ENCODE assay signal across 8 cellular contexts in genomic region chr2:55137024-55137958, GRCh38.
A peak's percentile ranks its signal among the peaks of the same experiment; 100 is the strongest.
DNase-seq lines count a peak whose midpoint lies in the region; ATAC-seq and TF ChIP-seq lines count a peak whose summit lies in the region.

No MANE protein-coding gene starts in this region.

- H3K9me3 Mint-ChIP-seq in activated T-helper 2 cell treated with anti-CD3 and anti-CD28 coated beads, Interferon-gamma antibody, Interleukin-2, Interleukin-4, amounts not matched to agents 10 μg/mL and 5 μg/mL and 100 μg/mL, durations not matched to agents 14 hours and 24 hours and 36 hours: no peaks in the 10 kb centered on the region

- no peaks in the 10 kb centered on the region for H3K36me3 ChIP-seq in BLaER1 treated with 17β-estradiol and CSF1 and Interleukin-3, amounts not matched to agents 10 nM and 100 nM
- no peaks in the 10 kb centered on the region for H3K36me3 ChIP-seq in gastroesophageal sphincter

- H3K4me3 ChIP-seq in BLaER1 treated with 17β-estradiol and CSF1 and Interleukin-3, amounts not matched to agents 10 nM and 100 nM: peak overlapping the region in 4 of 10 experiments; percentile 16 to 36 (median 32); a peak in 6 of 20 replicates
- peak overlapping the region in 1 of 2 donors; percentile 2 for H3K4me3 ChIP-seq in gastroesophageal sphincter

- peak overlapping the region in 10 of 11 experiments; percentile 30 to 87 (median 68); a peak in 19 of 22 replicates for H3K27ac ChIP-seq in BLaER1 treated with 17β-estradiol and CSF1 and Interleukin-3, amounts not matched to agents 10 nM and 100 nM
- H3K27ac ChIP-seq in gastroesophageal sphincter: peak overlapping the region in 2 of 4 donors; percentile 58 to 65

- ATAC-seq in gastroesophageal sphincter (peak; percentile 23), HG02623 (IDR thresholded peaks at IDR 0.05; ENCODE audit: unreplicated experiment) (no peak)

- H3K4me1 Mint-ChIP-seq in activated T-helper 2 cell treated with anti-CD3 and anti-CD28 coated beads, Interferon-gamma antibody, Interleukin-2, Interleukin-4, amounts not matched to agents 10 μg/mL and 5 μg/mL and 100 μg/mL, durations not matched to agents 14 hours and 24 hours and 36 hours (ENCODE audit: low read depth): peaks cover 34% of the 10 kb centered on the region

- no peak for TF ChIP-seq POLR2A in gastroesophageal sphincter (IDR thresholded peaks at IDR 0.05)

- no peak for TF ChIP-seq CTCF in gastroesophageal sphincter (IDR thresholded peaks at IDR 0.05)

- intact Hi-C loops in activated T-helper 2 cell treated with anti-CD3 and anti-CD28 coated beads, Interferon-gamma antibody, Interleukin-2, Interleukin-4, amounts not matched to agents 10 μg/mL and 5 μg/mL and 100 μg/mL, durations not matched to agents 14 hours and 24 hours and 36 hours (cut with micrococcal nuclease): no loop called here

- H3K4me3 Mint-ChIP-seq in activated T-helper 2 cell treated with anti-CD3 and anti-CD28 coated beads, Interferon-gamma antibody, Interleukin-2, Interleukin-4, amounts not matched to agents 10 μg/mL and 5 μg/mL and 100 μg/mL, durations not matched to agents 14 hours and 24 hours and 36 hours (ENCODE audit: low read depth): no peak overlapping the region

- no peaks in the 10 kb centered on the region for H3K27me3 ChIP-seq in BLaER1 treated with 17β-estradiol and CSF1 and Interleukin-3, amounts not matched to agents 10 nM and 100 nM
- H3K27me3 ChIP-seq in gastroesophageal sphincter: no peaks in the 10 kb centered on the region

- peaks cover 46 to 81% (median 56%) of the 10 kb centered on the region in 10 experiments for H3K4me1 ChIP-seq in BLaER1 treated with 17β-estradiol and CSF1 and Interleukin-3, amounts not matched to agents 10 nM and 100 nM
- H3K4me1 ChIP-seq in gastroesophageal sphincter: peaks cover 4 to 65% (median 7%) of the 10 kb centered on the region in 3 donors

- peak overlapping the region; percentile 75 to 97 (median 92) for H3K4me2 ChIP-seq in BLaER1 treated with 17β-estradiol and CSF1 and Interleukin-3, amounts not matched to agents 10 nM and 100 nM

- no peak overlapping the region for H3K27ac Mint-ChIP-seq in activated T-helper 2 cell treated with anti-CD3 and anti-CD28 coated beads, Interferon-gamma antibody, Interleukin-2, Interleukin-4, amounts not matched to agents 10 μg/mL and 5 μg/mL and 100 μg/mL, durations not matched to agents 14 hours and 24 hours and 36 hours

- WGBS in gastroesophageal sphincter (ENCODE audit: low coverage in 1 of 2), 2 donors: 40 to 71% methylated on average over 14 to 15 of the region's 23 CpGs

- H3K9me3 ChIP-seq in BLaER1 treated with 17β-estradiol and CSF1 and Interleukin-3, amounts not matched to agents 10 nM and 100 nM (replicated peaks in 1 of 11): no peaks in the 10 kb centered on the region
- H3K9me3 ChIP-seq in gastroesophageal sphincter: no peaks in the 10 kb centered on the region

- no peaks in the 10 kb centered on the region for H4K20me1 ChIP-seq in BLaER1 treated with 17β-estradiol and CSF1 and Interleukin-3, amounts not matched to agents 10 nM and 100 nM

- no peaks in the 10 kb centered on the region for H3K27me3 Mint-ChIP-seq in activated T-helper 2 cell treated with anti-CD3 and anti-CD28 coated beads, Interferon-gamma antibody, Interleukin-2, Interleukin-4, amounts not matched to agents 10 μg/mL and 5 μg/mL and 100 μg/mL, durations not matched to agents 14 hours and 24 hours and 36 hours (ENCODE audit: low read depth)

- peak; percentile 32 for DNase-seq in NOMO-1 treated with dmso at 0.1 percent for 144 hours (lab: John Stamatoyannopoulos, UW; ENCODE audit: unreplicated experiment)
- peak in 38 of 56 donors; percentile 20 to 78 (median 52) for DNase-seq in nucleus accumbens (lab: John Stamatoyannopoulos, UW)
- DNase-seq in activated T-helper 2 cell treated with anti-CD3 and anti-CD28 coated beads, Interferon-gamma antibody, Interleukin-2, Interleukin-4, amounts not matched to agents 10 μg/mL and 5 μg/mL and 100 μg/mL, durations not matched to agents 14 hours and 24 hours and 36 hours (ENCODE audit: low spot score): no peak
- no peak for DNase-seq in activated naive CD4-positive, alpha-beta T cell (lab: John Stamatoyannopoulos, UW)
- DNase-seq in HK-2 (ENCODE audit: unreplicated experiment): no peak

- H3K9ac ChIP-seq in BLaER1 treated with 17β-estradiol and CSF1 and Interleukin-3, amounts not matched to agents 10 nM and 100 nM: peak overlapping the region in 8 of 11 experiments; percentile 16 to 74 (median 56); a peak in 14 of 22 replicates

- no peaks in the 10 kb centered on the region for H3K36me3 Mint-ChIP-seq in activated T-helper 2 cell treated with anti-CD3 and anti-CD28 coated beads, Interferon-gamma antibody, Interleukin-2, Interleukin-4, amounts not matched to agents 10 μg/mL and 5 μg/mL and 100 μg/mL, durations not matched to agents 14 hours and 24 hours and 36 hours (ENCODE audit: low read depth)

- TF ChIP-seq EP300 in gastroesophageal sphincter (IDR thresholded peaks at IDR 0.05): no peak

Comparison
In these comparisons a context has a peak if more than half of its experiments do, and no peak if none do; other contexts are left out.
1. DNase-seq: peak in NOMO-1 treated with dmso at 0.1 percent for 144 hours (single experiment) and nucleus accumbens (38 of 56); none in activated T-helper 2 cell treated with anti-CD3 and anti-CD28 coated beads, Interferon-gamma antibody, Interleukin-2, Interleukin-4, amounts not matched to agents 10 μg/mL and 5 μg/mL and 100 μg/mL, durations not matched to agents 14 hours and 24 hours and 36 hours (single experiment), activated naive CD4-positive, alpha-beta T cell (0 of 4) and HK-2 (single experiment).